In the genomic region with DNA sequence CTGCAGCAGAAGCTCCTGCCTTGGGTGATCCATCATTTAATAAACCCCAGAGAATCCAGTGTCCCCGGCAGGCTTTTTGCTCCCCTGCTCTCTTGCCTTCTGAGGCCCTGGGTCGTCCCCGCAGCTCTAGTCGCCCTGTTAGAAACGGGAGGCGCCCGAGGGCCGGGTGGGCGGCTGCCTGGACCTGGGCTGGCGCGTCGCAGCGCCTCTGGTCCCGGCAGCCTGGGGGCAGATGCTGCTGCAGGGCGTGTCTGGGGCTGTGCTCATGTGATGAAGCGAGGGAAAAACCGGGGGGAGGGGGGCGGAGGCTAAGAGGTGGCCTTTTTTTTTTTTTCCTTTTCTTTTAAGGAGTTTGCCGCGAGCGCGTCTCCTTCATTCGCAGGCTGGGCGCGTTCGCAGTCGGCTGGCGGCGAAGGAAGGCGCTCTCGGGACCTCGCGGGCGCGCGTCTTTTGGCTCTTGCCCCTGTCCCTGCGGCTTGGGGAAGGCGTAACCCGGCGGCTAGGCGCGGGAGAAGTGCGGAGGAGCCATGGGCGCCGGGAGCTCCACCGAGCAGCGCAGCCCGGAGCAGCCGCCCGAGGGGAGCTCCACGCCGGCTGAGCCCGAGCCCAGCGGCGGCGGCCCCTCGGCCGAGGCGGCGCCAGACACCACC, we compare ENCODE assay signal across 7 cellular contexts. TPM values are rescaled to one million over a fixed set of nuclear protein-coding genes. Genes with fewer than 3 reads are reported as not detected.
DNase-seq lines count a peak whose midpoint lies in the region; ATAC-seq and TF ChIP-seq lines count a peak whose summit lies in the region.

No MANE protein-coding gene starts in this region.

- H3K36me3 ChIP-seq in urinary bladder (ENCODE audit: insufficient read depth): no peaks in the 10 kb centered on the region

- H3K4me1 Mint-ChIP-seq in activated naive CD8-positive, alpha-beta T cell (ENCODE audit: low read depth): peaks cover 12% of the 10 kb centered on the region
- peaks cover 29% of the 10 kb centered on the region for H3K4me1 Mint-ChIP-seq in glutamatergic neuron (ENCODE audit: low read depth, unreplicated experiment)

- peak overlapping the region; percentile 83 for H3K4me3 Mint-ChIP-seq in activated naive CD8-positive, alpha-beta T cell
- H3K4me3 Mint-ChIP-seq in glutamatergic neuron (ENCODE audit: unreplicated experiment): peak overlapping the region; percentile 96

- H3K27me3 Mint-ChIP-seq in activated naive CD8-positive, alpha-beta T cell: peaks cover 40% of the 10 kb centered on the region
- peaks cover 15% of the 10 kb centered on the region for H3K27me3 Mint-ChIP-seq in glutamatergic neuron (ENCODE audit: unreplicated experiment)

- H3K36me3 Mint-ChIP-seq in activated naive CD8-positive, alpha-beta T cell: no peaks in the 10 kb centered on the region
- peaks cover 6% of the 10 kb centered on the region for H3K36me3 Mint-ChIP-seq in glutamatergic neuron (ENCODE audit: unreplicated experiment)

- WGBS in urinary bladder: under 1% methylated on average over 60 of the region's 60 CpGs

- DNase-seq in NCI-H2171 (lab: John Stamatoyannopoulos, UW): peak; percentile 89
- DNase-seq in glutamatergic neuron: peak; percentile 94
- peak in 50 of 56 donors; percentile 4 to 82 (median 58) for DNase-seq in nucleus accumbens (lab: John Stamatoyannopoulos, UW)

- H3K9me3 Mint-ChIP-seq in activated naive CD8-positive, alpha-beta T cell (ENCODE audit: low read depth): no peaks in the 10 kb centered on the region
- H3K9me3 Mint-ChIP-seq in glutamatergic neuron (ENCODE audit: unreplicated experiment): peaks cover 16% of the 10 kb centered on the region

- peak overlapping the region; percentile 94 for H3K27ac ChIP-seq in urinary bladder (ENCODE audit: low read depth)

- TF ChIP-seq CTCF in glutamatergic neuron (IDR thresholded peaks at IDR 0.05; ENCODE audit: partially characterized antibody, unreplicated experiment): no peak

- no peaks in the 10 kb centered on the region for H3K4me1 ChIP-seq in urinary bladder (ENCODE audit: insufficient read depth)

- peak overlapping the region; percentile 80 for H3K4me3 ChIP-seq in urinary bladder (ENCODE audit: low read depth, low read length)

- ATAC-seq in GM18907 (IDR thresholded peaks at IDR 0.05; ENCODE audit: unreplicated experiment): peak; percentile 73
- no peak for ATAC-seq in GM21390 (IDR thresholded peaks at IDR 0.05; ENCODE audit: unreplicated experiment)

- no peak overlapping the region for H3K27ac Mint-ChIP-seq in activated naive CD8-positive, alpha-beta T cell
- peak overlapping the region; percentile 99 for H3K27ac Mint-ChIP-seq in glutamatergic neuron (ENCODE audit: unreplicated experiment)

RNA-seq across cellular contexts. Expression of gene AKAP12, which starts 0.4 kb away (rescaled TPM):
- total RNA-seq in glutamatergic neuron (ENCODE audit: unreplicated experiment) (240 TPM), urinary bladder (226 TPM)
- polyA plus RNA-seq in urinary bladder: 43.3 TPM
